24 cellular contexts compared by ENCODE assay signal in genomic region chr5:159982421-159983173, GRCh38. TPM values are rescaled to one million over a fixed set of nuclear protein-coding genes. Genes with fewer than 3 reads are reported as not detected.
DNase-seq lines count a peak whose midpoint lies in the region; FAIRE-seq and TF ChIP-seq lines count a peak whose summit lies in the region.
"Had no signal": no experiment of that assay in that cellular context is flagged by ENCODE, and none has a peak within 500 bp of the region (broad histone marks: within the 10 kb centered on the region; RNA-seq: fewer than 3 reads in every experiment).

No MANE protein-coding gene starts in this region.

- peak; percentile 23 for DNase-seq in Caki2 (ENCODE audit: low read depth)
- DNase-seq in PC-9 = no peak
- peak; percentile 93 for DNase-seq in bronchial epithelial cell (ENCODE audit: low read depth)
- DNase-seq in kidney tubule cell (ENCODE audit: low spot score) = peak; percentile 37
- DNase-seq in stimulated activated naive CD4-positive, alpha-beta T cell (lab: John Stamatoyannopoulos, UW) = no peak
- no peak for DNase-seq in BE2C
- no peak for DNase-seq in stimulated activated CD4-positive, alpha-beta T cell treated with anti-CD3 and anti-CD28 coated beads, Interleukin-12 subunit alpha, Interleukin-12 subunit beta, amount 100 ng/mL, for 4 hours
- no peak for DNase-seq in activated effector memory CD4-positive, alpha-beta T cell treated with anti-CD3 and anti-CD28 coated beads, Interleukin-2, amount 50 U/mL, for 16 hours
- DNase-seq: CD4-positive, CD25-positive, alpha-beta regulatory T cell; DMS 273 treated with DMSO at 0.1 percent for 48 hours; MM.1S; NCI-H1092; NCI-H1436; NCI-H187 treated with DMSO at 0.1 percent for 48 hours; NCI-H2107; NCI-H446 treated with DMSO at 0.1 percent for 48 hours; NCI-H526 treated with DMSO at 0.1 percent for 48 hours; OCI-M1; SHP77 had no signal

- no peaks in the 10 kb centered on the region for H3K79me2 ChIP-seq in PC-9 (ENCODE audit: low read depth)

- H3K4me3 ChIP-seq in PC-9 = no peak overlapping the region
- H3K4me3 ChIP-seq in bronchial epithelial cell (ENCODE audit: low read depth, low read length) = no peak overlapping the region
- H3K4me3 ChIP-seq in BE2C (ENCODE audit: low read depth, low read length) = no peak overlapping the region
- H3K4me3 ChIP-seq: A549, GM23338, SK-N-MC had no signal

- H3K27ac ChIP-seq in PC-9 = peak overlapping the region; percentile 57
- H3K27ac ChIP-seq: A549, SK-N-MC had no signal

- TF ChIP-seq CTCF in PC-9 (conservative IDR thresholded peaks at IDR 0.05) = no peak
- TF ChIP-seq CTCF in bronchial epithelial cell (IDR thresholded peaks at IDR 0.05; ENCODE audit: insufficient read depth, low read length, severe bottlenecking) = no peak
- TF ChIP-seq CTCF in BE2C (IDR thresholded peaks at IDR 0.05; ENCODE audit: low read depth, low read length) = no peak

- peaks cover 24% of the 10 kb centered on the region for H3K4me1 ChIP-seq in PC-9 (replicated peaks; ENCODE audit: insufficient read depth)
- H3K4me1 ChIP-seq in BE2C = no peaks in the 10 kb centered on the region
- H3K4me1 ChIP-seq: A549 had no signal

- no peak overlapping the region for H2AFZ ChIP-seq in PC-9
- H2AFZ ChIP-seq: GM23338 had no signal

- in situ Hi-C loops in Caki2 (cut with HindIII; ENCODE audit: low pct_unique_long_range_greater_than_20kb, low sequenced_read_pairs) = no loop called here

- POLR2A ChIA-PET in PC-9 (lab: Charles Lee; ENCODE audit: unreplicated experiment) = no interaction called here

- no TSS peak for BruUV-seq in PC-9 (replicated peaks; lab: Mats Ljungman, UMichigan)

- peaks cover 25% of the 10 kb centered on the region for H3F3A ChIP-seq in PC-9 (ENCODE audit: insufficient read depth, low read depth)

- peak overlapping the region; percentile 21; the same call in 1 of the 2 replicates for H3K4me2 ChIP-seq in PC-9
- H3K4me2 ChIP-seq: A549, GM23338 had no signal

- H3K9me2 ChIP-seq in PC-9 (ENCODE audit: insufficient read depth) = no peaks in the 10 kb centered on the region

- H4K20me1 ChIP-seq in PC-9 (ENCODE audit: insufficient read depth) = no peaks in the 10 kb centered on the region

- no peaks in the 10 kb centered on the region for H3K27me3 ChIP-seq in PC-9 (ENCODE audit: insufficient read depth, low read depth)
- H3K27me3 ChIP-seq in bronchial epithelial cell (ENCODE audit: control insufficient read depth, insufficient read depth, low read length) = no peaks in the 10 kb centered on the region
- H3K27me3 ChIP-seq in BE2C = peaks cover 82% of the 10 kb centered on the region

- no peaks in the 10 kb centered on the region for H3K9me3 ChIP-seq in PC-9 (ENCODE audit: insufficient read depth, low read depth)
- no peaks in the 10 kb centered on the region; the same call in 1 of the 2 replicates for H3K9me3 ChIP-seq in BE2C
- H3K9me3 ChIP-seq: A549 had no signal

- CTCF ChIA-PET in PC-9 (lab: Charles Lee) = interaction anchor here (0.6 kb wide), 1 partner anchor 163 kb away, joined by 3 read pairs; no protein-coding TSS in a partner anchor

- peak; percentile 50 for FAIRE-seq in bronchial epithelial cell (lab: Jason Lieb, UNC)
- FAIRE-seq: A549, G401.6, GM18507 had no signal

- intact Hi-C loops in PC-9 (cut with micrococcal nuclease; ENCODE audit: unreplicated experiment) = no loop called here

- H3K36me3 ChIP-seq in PC-9 (ENCODE audit: low read depth) (no peaks in the 10 kb centered on the region), bronchial epithelial cell (ENCODE audit: control insufficient read depth, insufficient read depth, low read length) (no peaks in the 10 kb centered on the region), BE2C (no peaks in the 10 kb centered on the region)

RNA-seq across cellular contexts. Expression of gene TTC1, which starts 26.3 kb away (rescaled TPM):
- 30.5 and 39.1 TPM in 2 replicates for total RNA-seq in Caki2 (2014; rRNA removed; shearing (Covaris generic); ENCODE audit: low replicate concordance)
- total RNA-seq in PC-9 (2021) (54.8 and 68.5 TPM in 2 replicates), bronchial epithelial cell (25.5 and 42.4 TPM in 2 replicates)
- polyA plus RNA-seq in BE2C (2012; ENCODE audit: insufficient read depth, insufficient read length, low read depth) = 72.6 TPM

Comparison
In these comparisons a context has a peak if more than half of its experiments do, and no peak if none do; other contexts are left out.
1. DNase-seq: peak in Caki2 (single experiment), bronchial epithelial cell (single experiment) and kidney tubule cell (single experiment); none in PC-9 (0 of 2), stimulated activated naive CD4-positive, alpha-beta T cell (0 of 6), BE2C (single experiment), stimulated activated CD4-positive, alpha-beta T cell treated with anti-CD3 and anti-CD28 coated beads, Interleukin-12 subunit alpha, Interleukin-12 subunit beta, amount 100 ng/mL, for 4 hours (single experiment) and activated effector memory CD4-positive, alpha-beta T cell treated with anti-CD3 and anti-CD28 coated beads, Interleukin-2, amount 50 U/mL, for 16 hours (single experiment).